ENCODE assay signal across 2 cellular contexts in the genomic region with DNA sequence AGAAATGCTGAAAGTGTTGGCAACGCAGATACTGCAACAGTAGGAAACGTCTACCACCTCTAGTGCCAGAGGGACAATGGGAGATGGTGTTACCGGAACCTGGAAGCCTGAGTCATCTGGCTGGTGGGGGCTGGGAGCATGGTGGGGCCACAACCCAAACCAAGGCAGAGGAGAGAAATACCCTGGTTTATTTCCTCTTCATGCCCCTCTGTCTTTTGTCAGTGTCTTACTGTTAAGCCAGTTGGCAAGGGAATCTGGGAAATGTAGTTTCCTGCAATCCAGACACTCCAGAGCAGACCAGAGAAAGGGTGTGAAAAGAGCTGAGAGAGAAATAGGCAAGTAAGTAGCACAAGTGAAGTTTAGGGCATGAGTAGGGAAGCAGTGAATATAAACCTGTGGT.
A peak's percentile ranks its signal among the peaks of the same experiment; 100 is the strongest.
TF ChIP-seq lines count a peak whose summit lies in the region.

No MANE protein-coding gene starts in this region.

TF ChIP-seq in HepG2, 621 proteins besides CTCF, POLR2A, EP300 and RAD21:
- TF ChIP-seq THAP11 (CRISPR knock-in tag; IDR thresholded peaks at IDR 0.05) (0 out of 2 replicates have a peak, but pooled peaks have one; percentile 46), TAF1 (CRISPR knock-in tag; IDR thresholded peaks at IDR 0.05) (no peak), FOXK2 (IDR thresholded peaks at IDR 0.05) (no peak), EZH2 (conservative IDR thresholded peaks at IDR 0.05; ENCODE audit: low read depth, low read length) (no peak)
- TF ChIP-seq, protein P1, sequence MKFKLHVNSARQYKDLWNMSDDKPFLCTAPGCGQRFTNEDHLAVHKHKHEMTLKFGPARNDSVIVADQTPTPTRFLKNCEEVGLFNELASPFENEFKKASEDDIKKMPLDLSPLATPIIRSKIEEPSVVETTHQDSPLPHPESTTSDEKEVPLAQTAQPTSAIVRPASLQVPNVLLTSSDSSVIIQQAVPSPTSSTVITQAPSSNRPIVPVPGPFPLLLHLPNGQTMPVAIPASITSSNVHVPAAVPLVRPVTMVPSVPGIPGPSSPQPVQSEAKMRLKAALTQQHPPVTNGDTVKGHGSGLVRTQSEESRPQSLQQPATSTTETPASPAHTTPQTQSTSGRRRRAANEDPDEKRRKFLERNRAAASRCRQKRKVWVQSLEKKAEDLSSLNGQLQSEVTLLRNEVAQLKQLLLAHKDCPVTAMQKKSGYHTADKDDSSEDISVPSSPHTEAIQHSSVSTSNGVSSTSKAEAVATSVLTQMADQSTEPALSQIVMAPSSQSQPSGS (CRISPR knock-in tag; IDR thresholded peaks at IDR 0.05): no peak

TF ChIP-seq in K562, 482 proteins besides CTCF, POLR2A, EP300 and RAD21:
- TF ChIP-seq FOXP1 (CRISPR knock-in tag; IDR thresholded peaks at IDR 0.05): no peak
- TF ChIP-seq NFE2 (IDR thresholded peaks at IDR 0.05; ENCODE audit: low read depth): peak; percentile 39; the same call in 1 of the 2 replicates
- TF ChIP-seq CHD2 (IDR thresholded peaks at IDR 0.05; ENCODE audit: low read depth, low read length): no peak
- TF ChIP-seq HCFC1 (IDR thresholded peaks at IDR 0.05; ENCODE audit: low read depth, low read length): peak; percentile 49; the same call in 1 of the 2 replicates
- TF ChIP-seq, protein P2, sequence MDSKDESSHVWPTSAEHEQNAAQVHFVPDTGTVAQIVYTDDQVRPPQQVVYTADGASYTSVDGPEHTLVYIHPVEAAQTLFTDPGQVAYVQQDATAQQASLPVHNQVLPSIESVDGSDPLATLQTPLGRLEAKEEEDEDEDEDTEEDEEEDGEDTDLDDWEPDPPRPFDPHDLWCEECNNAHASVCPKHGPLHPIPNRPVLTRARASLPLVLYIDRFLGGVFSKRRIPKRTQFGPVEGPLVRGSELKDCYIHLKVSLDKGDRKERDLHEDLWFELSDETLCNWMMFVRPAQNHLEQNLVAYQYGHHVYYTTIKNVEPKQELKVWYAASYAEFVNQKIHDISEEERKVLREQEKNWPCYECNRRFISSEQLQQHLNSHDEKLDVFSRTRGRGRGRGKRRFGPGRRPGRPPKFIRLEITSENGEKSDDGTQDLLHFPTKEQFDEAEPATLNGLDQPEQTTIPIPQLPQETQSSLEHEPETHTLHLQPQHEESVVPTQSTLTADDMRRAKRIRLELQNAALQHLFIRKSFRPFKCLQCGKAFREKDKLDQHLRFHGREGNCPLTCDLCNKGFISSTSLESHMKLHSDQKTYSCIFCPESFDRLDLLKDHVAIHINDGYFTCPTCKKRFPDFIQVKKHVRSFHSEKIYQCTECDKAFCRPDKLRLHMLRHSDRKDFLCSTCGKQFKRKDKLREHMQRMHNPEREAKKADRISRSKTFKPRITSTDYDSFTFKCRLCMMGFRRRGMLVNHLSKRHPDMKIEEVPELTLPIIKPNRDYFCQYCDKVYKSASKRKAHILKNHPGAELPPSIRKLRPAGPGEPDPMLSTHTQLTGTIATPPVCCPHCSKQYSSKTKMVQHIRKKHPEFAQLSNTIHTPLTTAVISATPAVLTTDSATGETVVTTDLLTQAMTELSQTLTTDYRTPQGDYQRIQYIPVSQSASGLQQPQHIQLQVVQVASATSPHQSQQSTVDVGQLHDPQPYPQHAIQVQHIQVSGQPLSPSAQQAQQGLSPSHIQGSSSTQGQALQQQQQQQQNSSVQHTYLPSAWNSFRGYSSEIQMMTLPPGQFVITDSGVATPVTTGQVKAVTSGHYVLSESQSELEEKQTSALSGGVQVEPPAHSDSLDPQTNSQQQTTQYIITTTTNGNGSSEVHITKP (IDR thresholded peaks at IDR 0.05; ENCODE audit: partially characterized antibody): no peak
- TF ChIP-seq IRF2 (CRISPR knock-in tag; IDR thresholded peaks at IDR 0.05): no peak
- TF ChIP-seq XRCC3 (IDR thresholded peaks at IDR 0.05): no peak
- no peak for TF ChIP-seq ATF1 (CRISPR knock-in tag; IDR thresholded peaks at IDR 0.05)
- no peak for TF ChIP-seq ATF1 (tag; IDR thresholded peaks at IDR 0.05)
- no peak for TF ChIP-seq PHF8 (IDR thresholded peaks at IDR 0.05; ENCODE audit: borderline replicate concordance, low read length)
- TF ChIP-seq, protein P3, sequence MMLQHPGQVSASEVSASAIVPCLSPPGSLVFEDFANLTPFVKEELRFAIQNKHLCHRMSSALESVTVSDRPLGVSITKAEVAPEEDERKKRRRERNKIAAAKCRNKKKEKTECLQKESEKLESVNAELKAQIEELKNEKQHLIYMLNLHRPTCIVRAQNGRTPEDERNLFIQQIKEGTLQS (IDR thresholded peaks at IDR 0.05): peak; percentile 25; the same call in 1 of the 2 replicates
- TF ChIP-seq, protein P3 (CRISPR knock-in tag; conservative IDR thresholded peaks at IDR 0.05): no peak
- TF ChIP-seq COPS2 (conservative IDR thresholded peaks at IDR 0.05): no peak
- peak; percentile 24; the same call in 1 of the 2 replicates for TF ChIP-seq ZNF143 (CRISPR knock-in tag; IDR thresholded peaks at IDR 0.05)
- TF ChIP-seq ZNF12 (CRISPR knock-in tag; IDR thresholded peaks at IDR 0.05): no peak
- TF ChIP-seq ZNF79 (CRISPR knock-in tag; IDR thresholded peaks at IDR 0.05; ENCODE audit: low read depth): no peak
- 0 out of 2 replicates have a peak, but pooled peaks have one; percentile 5 for TF ChIP-seq EHMT2 (IDR thresholded peaks at IDR 0.05)
- TF ChIP-seq, protein P4, sequence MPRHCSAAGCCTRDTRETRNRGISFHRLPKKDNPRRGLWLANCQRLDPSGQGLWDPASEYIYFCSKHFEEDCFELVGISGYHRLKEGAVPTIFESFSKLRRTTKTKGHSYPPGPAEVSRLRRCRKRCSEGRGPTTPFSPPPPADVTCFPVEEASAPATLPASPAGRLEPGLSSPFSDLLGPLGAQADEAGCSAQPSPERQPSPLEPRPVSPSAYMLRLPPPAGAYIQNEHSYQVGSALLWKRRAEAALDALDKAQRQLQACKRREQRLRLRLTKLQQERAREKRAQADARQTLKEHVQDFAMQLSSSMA (CRISPR knock-in tag; IDR thresholded peaks at IDR 0.05): no peak
- TF ChIP-seq PHB (CRISPR knock-in tag; IDR thresholded peaks at IDR 0.05): no peak
- no peak for TF ChIP-seq CBX2 (IDR thresholded peaks at IDR 0.05; ENCODE audit: insufficient read depth, low read length, poor library complexity, severe bottlenecking)
- TF ChIP-seq, protein P5, sequence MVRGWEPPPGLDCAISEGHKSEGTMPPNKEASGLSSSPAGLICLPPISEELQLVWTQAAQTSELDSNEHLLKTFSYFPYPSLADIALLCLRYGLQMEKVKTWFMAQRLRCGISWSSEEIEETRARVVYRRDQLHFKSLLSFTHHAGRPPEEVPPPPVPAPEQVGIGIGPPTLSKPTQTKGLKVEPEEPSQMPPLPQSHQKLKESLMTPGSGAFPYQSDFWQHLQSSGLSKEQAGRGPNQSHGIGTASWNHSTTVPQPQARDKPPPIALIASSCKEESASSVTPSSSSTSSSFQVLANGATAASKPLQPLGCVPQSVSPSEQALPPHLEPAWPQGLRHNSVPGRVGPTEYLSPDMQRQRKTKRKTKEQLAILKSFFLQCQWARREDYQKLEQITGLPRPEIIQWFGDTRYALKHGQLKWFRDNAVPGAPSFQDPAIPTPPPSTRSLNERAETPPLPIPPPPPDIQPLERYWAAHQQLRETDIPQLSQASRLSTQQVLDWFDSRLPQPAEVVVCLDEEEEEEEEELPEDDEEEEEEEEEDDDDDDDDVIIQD (CRISPR knock-in tag; IDR thresholded peaks at IDR 0.05): no peak
TF ChIP-seq in K562: peak in this region for 5.
